In genomic region chr4:184473515-184474260, GRCh38 we compare ENCODE assay signal across 8 cellular contexts. TPM values are rescaled to one million over a fixed set of nuclear protein-coding genes. Genes with fewer than 3 reads are reported as not detected.
DNase-seq lines count a peak whose midpoint lies in the region; ATAC-seq and TF ChIP-seq lines count a peak whose summit lies in the region.

No MANE protein-coding gene starts in this region.

- peak overlapping the region; percentile 84 for H3K9ac ChIP-seq in endodermal cell (ENCODE audit: extremely low read depth, low read length, poor library complexity, severe bottlenecking)

- H3K4me3 ChIP-seq in endodermal cell (ENCODE audit: low read length), result peak overlapping the region; percentile 100
- peak overlapping the region; percentile 98 for H3K4me3 ChIP-seq in mononuclear cell (ENCODE audit: low read length)

- no peaks in the 10 kb centered on the region for H3K36me3 ChIP-seq in endodermal cell (ENCODE audit: control insufficient read depth, insufficient read depth, low read length)

- no peaks in the 10 kb centered on the region for H3K27me3 Mint-ChIP-seq in activated CD8-positive, alpha-beta memory T cell treated with anti-CD3 and anti-CD28 coated beads, Interleukin-2, amount 10 ng/mL, durations not matched to agents 7 days and 5 days
- no peaks in the 10 kb centered on the region for H3K27me3 Mint-ChIP-seq in endodermal cell (ENCODE audit: insufficient read depth)
- H3K27me3 Mint-ChIP-seq in stimulated activated naive CD8-positive, alpha-beta T cell treated with anti-CD3 and anti-CD28 coated beads, Interleukin-15, Interleukin-2, amounts not matched to agents 100 ng/mL and 50 ng/mL, for 24 hours, result no peaks in the 10 kb centered on the region

- TF ChIP-seq CTCF in endodermal cell (conservative IDR thresholded peaks at IDR 0.05), result no peak

- peak overlapping the region; percentile 74 for H3K27ac ChIP-seq in endodermal cell (ENCODE audit: low read depth, low read length)

- H3K9me3 ChIP-seq in endodermal cell (ENCODE audit: control insufficient read depth, low read length), result no peaks in the 10 kb centered on the region
- no peaks in the 10 kb centered on the region for H3K9me3 ChIP-seq in mononuclear cell (ENCODE audit: low read depth, low read length)

- H3K4me1 ChIP-seq in endodermal cell (ENCODE audit: control insufficient read depth, insufficient read depth, low read length) (peaks cover 5% of the 10 kb centered on the region), mononuclear cell (ENCODE audit: insufficient read depth, low read length) (peaks cover 65% of the 10 kb centered on the region)

- peaks cover 48% of the 10 kb centered on the region for H3K36me3 Mint-ChIP-seq in activated CD8-positive, alpha-beta memory T cell treated with anti-CD3 and anti-CD28 coated beads, Interleukin-2, amount 10 ng/mL, durations not matched to agents 7 days and 5 days
- no peaks in the 10 kb centered on the region for H3K36me3 Mint-ChIP-seq in endodermal cell (ENCODE audit: low read depth)
- peaks cover 31% of the 10 kb centered on the region for H3K36me3 Mint-ChIP-seq in stimulated activated naive CD8-positive, alpha-beta T cell treated with anti-CD3 and anti-CD28 coated beads, Interleukin-15, Interleukin-2, amounts not matched to agents 100 ng/mL and 50 ng/mL, for 24 hours (ENCODE audit: low read depth)

- H3K27me3 ChIP-seq in endodermal cell (ENCODE audit: control insufficient read depth, insufficient read depth, low read length, poor library complexity, severe bottlenecking) (no peaks in the 10 kb centered on the region), mononuclear cell (ENCODE audit: insufficient read depth, low read length) (no peaks in the 10 kb centered on the region)

- H3K27ac Mint-ChIP-seq in activated CD8-positive, alpha-beta memory T cell treated with anti-CD3 and anti-CD28 coated beads, Interleukin-2, amount 10 ng/mL, durations not matched to agents 7 days and 5 days, result peak overlapping the region; percentile 99
- H3K27ac Mint-ChIP-seq in endodermal cell, result peak overlapping the region; percentile 88
- peak overlapping the region; percentile 99 for H3K27ac Mint-ChIP-seq in stimulated activated naive CD8-positive, alpha-beta T cell treated with anti-CD3 and anti-CD28 coated beads, Interleukin-15, Interleukin-2, amounts not matched to agents 100 ng/mL and 50 ng/mL, for 24 hours

- CTCF ChIA-PET in activated CD8-positive, alpha-beta memory T cell treated with anti-CD3 and anti-CD28 coated beads, Interleukin-2, amount 10 ng/mL, durations not matched to agents 7 days and 5 days (lab: Charles Lee), result interaction anchor here (1.1 to 3.1 kb wide), 6 partner anchors 14 to 210 kb away, joined by 3 to 21 read pairs (median 8); no protein-coding TSS in a partner anchor

- WGBS in endodermal cell (ENCODE audit: insufficient coverage in 1 of 2, insufficient read length in 1 of 2), 2 experiments, result 0% methylated on average over 4 to 65 of the region's 65 CpGs

- DNase-seq in AG20443 (ENCODE audit: low spot score) (peak; percentile 61), GM19238 (ENCODE audit: insufficient read length, low spot score) (peak; percentile 50), NAMALWA (ENCODE audit: low spot score) (peak; percentile 69), endodermal cell (peak; percentile 81)
- DNase-seq in activated CD8-positive, alpha-beta memory T cell treated with anti-CD3 and anti-CD28 coated beads, Interleukin-2, amount 10 ng/mL, durations not matched to agents 7 days and 5 days, result peak; percentile 71

- peak overlapping the region; percentile 98 for H3K4me3 Mint-ChIP-seq in activated CD8-positive, alpha-beta memory T cell treated with anti-CD3 and anti-CD28 coated beads, Interleukin-2, amount 10 ng/mL, durations not matched to agents 7 days and 5 days
- H3K4me3 Mint-ChIP-seq in endodermal cell, result peak overlapping the region; percentile 83
- H3K4me3 Mint-ChIP-seq in stimulated activated naive CD8-positive, alpha-beta T cell treated with anti-CD3 and anti-CD28 coated beads, Interleukin-15, Interleukin-2, amounts not matched to agents 100 ng/mL and 50 ng/mL, for 24 hours, result peak overlapping the region; percentile 99

- peaks cover 54% of the 10 kb centered on the region for H3K4me1 Mint-ChIP-seq in activated CD8-positive, alpha-beta memory T cell treated with anti-CD3 and anti-CD28 coated beads, Interleukin-2, amount 10 ng/mL, durations not matched to agents 7 days and 5 days
- peaks cover 32% of the 10 kb centered on the region for H3K4me1 Mint-ChIP-seq in endodermal cell
- peaks cover 64% of the 10 kb centered on the region for H3K4me1 Mint-ChIP-seq in stimulated activated naive CD8-positive, alpha-beta T cell treated with anti-CD3 and anti-CD28 coated beads, Interleukin-15, Interleukin-2, amounts not matched to agents 100 ng/mL and 50 ng/mL, for 24 hours (ENCODE audit: low read depth)

- H3K9me3 Mint-ChIP-seq in activated CD8-positive, alpha-beta memory T cell treated with anti-CD3 and anti-CD28 coated beads, Interleukin-2, amount 10 ng/mL, durations not matched to agents 7 days and 5 days (ENCODE audit: low read depth), result no peaks in the 10 kb centered on the region
- no peaks in the 10 kb centered on the region for H3K9me3 Mint-ChIP-seq in endodermal cell
- no peaks in the 10 kb centered on the region for H3K9me3 Mint-ChIP-seq in stimulated activated naive CD8-positive, alpha-beta T cell treated with anti-CD3 and anti-CD28 coated beads, Interleukin-15, Interleukin-2, amounts not matched to agents 100 ng/mL and 50 ng/mL, for 24 hours

- ATAC-seq in activated CD8-positive, alpha-beta memory T cell treated with anti-CD3 and anti-CD28 coated beads, Interleukin-2, amount 10 ng/mL, durations not matched to agents 7 days and 5 days, result peak; percentile 42
- no peak for ATAC-seq in HG02938 (IDR thresholded peaks at IDR 0.05; ENCODE audit: unreplicated experiment)

RNA-seq across cellular contexts. Expression of gene IRF2, which starts 0.7 kb away (rescaled TPM):
- 100 to 1,000 TPM in 1 of 2 experiments, 10 to 100 TPM in 1; 81.6 to 112 TPM for total RNA-seq in activated CD8-positive, alpha-beta memory T cell treated with anti-CD3 and anti-CD28 coated beads, Interleukin-2, amount 10 ng/mL, durations not matched to agents 7 days and 5 days
- total RNA-seq in endodermal cell, result 10 to 100 TPM; 17.3 to 24.6 TPM
- 9.1 TPM for polyA plus RNA-seq in endodermal cell (2013, experiment 1 of 2)
- 9.0 TPM for polyA plus RNA-seq in endodermal cell (2013, experiment 2 of 2)
- 13.1 TPM for total RNA-seq in mononuclear cell
